In the genomic region with DNA sequence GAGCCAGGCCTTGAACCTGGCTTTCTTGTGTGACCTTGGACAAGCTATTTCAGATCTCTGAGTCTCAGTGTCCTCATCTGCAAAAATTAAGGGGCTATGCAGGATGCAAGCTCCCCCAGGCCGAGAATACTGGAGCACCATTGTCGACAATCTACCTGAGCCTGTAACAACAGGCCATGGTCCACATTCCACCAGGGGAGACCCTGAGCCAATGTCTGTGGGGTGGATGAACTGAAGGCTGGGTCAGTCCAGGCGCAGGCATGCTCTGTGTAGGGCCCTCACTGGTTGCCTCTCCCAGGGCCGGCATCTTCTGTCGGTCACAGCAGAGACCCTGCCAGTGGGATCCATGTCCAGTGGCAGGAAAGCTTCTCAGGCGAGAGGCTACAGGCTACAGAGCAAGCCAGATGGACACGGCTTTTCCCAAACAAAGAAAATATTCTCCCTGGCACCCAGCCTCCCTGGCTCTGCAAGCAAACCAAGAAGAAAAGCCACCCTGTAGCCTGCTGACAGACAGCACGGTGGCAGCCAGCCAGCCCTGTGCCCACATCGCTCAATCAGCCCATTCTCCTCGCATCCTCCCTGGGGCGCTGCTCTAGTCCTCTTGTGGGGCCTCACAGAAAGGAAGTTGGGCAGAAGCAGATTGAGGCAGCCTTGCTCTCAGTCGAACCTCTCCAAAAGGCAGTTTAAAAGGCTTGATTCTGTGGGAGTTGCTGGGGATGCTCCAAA, we compare ENCODE assay signal across 1 cellular context.
TF ChIP-seq lines count a peak whose summit lies in the region.

No MANE protein-coding gene starts in this region.

TF ChIP-seq in GM12878, 131 proteins besides CTCF, POLR2A, EP300 and RAD21 (continued from another document):
- TF ChIP-seq, protein P1, sequence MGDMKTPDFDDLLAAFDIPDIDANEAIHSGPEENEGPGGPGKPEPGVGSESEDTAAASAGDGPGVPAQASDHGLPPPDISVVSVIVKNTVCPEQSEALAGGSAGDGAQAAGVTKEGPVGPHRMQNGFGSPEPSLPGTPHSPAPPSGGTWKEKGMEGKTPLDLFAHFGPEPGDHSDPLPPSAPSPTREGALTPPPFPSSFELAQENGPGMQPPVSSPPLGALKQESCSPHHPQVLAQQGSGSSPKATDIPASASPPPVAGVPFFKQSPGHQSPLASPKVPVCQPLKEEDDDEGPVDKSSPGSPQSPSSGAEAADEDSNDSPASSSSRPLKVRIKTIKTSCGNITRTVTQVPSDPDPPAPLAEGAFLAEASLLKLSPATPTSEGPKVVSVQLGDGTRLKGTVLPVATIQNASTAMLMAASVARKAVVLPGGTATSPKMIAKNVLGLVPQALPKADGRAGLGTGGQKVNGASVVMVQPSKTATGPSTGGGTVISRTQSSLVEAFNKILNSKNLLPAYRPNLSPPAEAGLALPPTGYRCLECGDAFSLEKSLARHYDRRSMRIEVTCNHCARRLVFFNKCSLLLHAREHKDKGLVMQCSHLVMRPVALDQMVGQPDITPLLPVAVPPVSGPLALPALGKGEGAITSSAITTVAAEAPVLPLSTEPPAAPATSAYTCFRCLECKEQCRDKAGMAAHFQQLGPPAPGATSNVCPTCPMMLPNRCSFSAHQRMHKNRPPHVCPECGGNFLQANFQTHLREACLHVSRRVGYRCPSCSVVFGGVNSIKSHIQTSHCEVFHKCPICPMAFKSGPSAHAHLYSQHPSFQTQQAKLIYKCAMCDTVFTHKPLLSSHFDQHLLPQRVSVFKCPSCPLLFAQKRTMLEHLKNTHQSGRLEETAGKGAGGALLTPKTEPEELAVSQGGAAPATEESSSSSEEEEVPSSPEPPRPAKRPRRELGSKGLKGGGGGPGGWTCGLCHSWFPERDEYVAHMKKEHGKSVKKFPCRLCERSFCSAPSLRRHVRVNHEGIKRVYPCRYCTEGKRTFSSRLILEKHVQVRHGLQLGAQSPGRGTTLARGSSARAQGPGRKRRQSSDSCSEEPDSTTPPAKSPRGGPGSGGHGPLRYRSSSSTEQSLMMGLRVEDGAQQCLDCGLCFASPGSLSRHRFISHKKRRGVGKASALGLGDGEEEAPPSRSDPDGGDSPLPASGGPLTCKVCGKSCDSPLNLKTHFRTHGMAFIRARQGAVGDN (IDR thresholded peaks at IDR 0.05), result no peak
- TF ChIP-seq CBX5 (IDR thresholded peaks at IDR 0.05; ENCODE audit: low read depth), result no peak
- no peak for TF ChIP-seq RCOR1 (conservative IDR thresholded peaks at IDR 0.05; ENCODE audit: low read depth, low read length)
- no peak for TF ChIP-seq CHD2 (IDR thresholded peaks at IDR 0.05; ENCODE audit: borderline replicate concordance, low read depth, low read length)
- TF ChIP-seq RB1 (IDR thresholded peaks at IDR 0.05; ENCODE audit: borderline replicate concordance), result no peak
- TF ChIP-seq IRF4 (IDR thresholded peaks at IDR 0.05; ENCODE audit: low read depth, low read length), result no peak
- TF ChIP-seq, protein P2, sequence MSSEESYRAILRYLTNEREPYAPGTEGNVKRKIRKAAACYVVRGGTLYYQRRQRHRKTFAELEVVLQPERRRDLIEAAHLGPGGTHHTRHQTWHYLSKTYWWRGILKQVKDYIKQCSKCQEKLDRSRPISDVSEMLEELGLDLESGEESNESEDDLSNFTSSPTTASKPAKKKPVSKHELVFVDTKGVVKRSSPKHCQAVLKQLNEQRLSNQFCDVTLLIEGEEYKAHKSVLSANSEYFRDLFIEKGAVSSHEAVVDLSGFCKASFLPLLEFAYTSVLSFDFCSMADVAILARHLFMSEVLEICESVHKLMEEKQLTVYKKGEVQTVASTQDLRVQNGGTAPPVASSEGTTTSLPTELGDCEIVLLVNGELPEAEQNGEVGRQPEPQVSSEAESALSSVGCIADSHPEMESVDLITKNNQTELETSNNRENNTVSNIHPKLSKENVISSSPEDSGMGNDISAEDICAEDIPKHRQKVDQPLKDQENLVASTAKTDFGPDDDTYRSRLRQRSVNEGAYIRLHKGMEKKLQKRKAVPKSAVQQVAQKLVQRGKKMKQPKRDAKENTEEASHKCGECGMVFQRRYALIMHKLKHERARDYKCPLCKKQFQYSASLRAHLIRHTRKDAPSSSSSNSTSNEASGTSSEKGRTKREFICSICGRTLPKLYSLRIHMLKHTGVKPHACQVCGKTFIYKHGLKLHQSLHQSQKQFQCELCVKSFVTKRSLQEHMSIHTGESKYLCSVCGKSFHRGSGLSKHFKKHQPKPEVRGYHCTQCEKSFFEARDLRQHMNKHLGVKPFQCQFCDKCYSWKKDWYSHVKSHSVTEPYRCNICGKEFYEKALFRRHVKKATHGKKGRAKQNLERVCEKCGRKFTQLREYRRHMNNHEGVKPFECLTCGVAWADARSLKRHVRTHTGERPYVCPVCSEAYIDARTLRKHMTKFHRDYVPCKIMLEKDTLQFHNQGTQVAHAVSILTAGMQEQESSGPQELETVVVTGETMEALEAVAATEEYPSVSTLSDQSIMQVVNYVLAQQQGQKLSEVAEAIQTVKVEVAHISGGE (CRISPR knock-in tag; IDR thresholded peaks at IDR 0.05), result no peak
- TF ChIP-seq, protein P3, sequence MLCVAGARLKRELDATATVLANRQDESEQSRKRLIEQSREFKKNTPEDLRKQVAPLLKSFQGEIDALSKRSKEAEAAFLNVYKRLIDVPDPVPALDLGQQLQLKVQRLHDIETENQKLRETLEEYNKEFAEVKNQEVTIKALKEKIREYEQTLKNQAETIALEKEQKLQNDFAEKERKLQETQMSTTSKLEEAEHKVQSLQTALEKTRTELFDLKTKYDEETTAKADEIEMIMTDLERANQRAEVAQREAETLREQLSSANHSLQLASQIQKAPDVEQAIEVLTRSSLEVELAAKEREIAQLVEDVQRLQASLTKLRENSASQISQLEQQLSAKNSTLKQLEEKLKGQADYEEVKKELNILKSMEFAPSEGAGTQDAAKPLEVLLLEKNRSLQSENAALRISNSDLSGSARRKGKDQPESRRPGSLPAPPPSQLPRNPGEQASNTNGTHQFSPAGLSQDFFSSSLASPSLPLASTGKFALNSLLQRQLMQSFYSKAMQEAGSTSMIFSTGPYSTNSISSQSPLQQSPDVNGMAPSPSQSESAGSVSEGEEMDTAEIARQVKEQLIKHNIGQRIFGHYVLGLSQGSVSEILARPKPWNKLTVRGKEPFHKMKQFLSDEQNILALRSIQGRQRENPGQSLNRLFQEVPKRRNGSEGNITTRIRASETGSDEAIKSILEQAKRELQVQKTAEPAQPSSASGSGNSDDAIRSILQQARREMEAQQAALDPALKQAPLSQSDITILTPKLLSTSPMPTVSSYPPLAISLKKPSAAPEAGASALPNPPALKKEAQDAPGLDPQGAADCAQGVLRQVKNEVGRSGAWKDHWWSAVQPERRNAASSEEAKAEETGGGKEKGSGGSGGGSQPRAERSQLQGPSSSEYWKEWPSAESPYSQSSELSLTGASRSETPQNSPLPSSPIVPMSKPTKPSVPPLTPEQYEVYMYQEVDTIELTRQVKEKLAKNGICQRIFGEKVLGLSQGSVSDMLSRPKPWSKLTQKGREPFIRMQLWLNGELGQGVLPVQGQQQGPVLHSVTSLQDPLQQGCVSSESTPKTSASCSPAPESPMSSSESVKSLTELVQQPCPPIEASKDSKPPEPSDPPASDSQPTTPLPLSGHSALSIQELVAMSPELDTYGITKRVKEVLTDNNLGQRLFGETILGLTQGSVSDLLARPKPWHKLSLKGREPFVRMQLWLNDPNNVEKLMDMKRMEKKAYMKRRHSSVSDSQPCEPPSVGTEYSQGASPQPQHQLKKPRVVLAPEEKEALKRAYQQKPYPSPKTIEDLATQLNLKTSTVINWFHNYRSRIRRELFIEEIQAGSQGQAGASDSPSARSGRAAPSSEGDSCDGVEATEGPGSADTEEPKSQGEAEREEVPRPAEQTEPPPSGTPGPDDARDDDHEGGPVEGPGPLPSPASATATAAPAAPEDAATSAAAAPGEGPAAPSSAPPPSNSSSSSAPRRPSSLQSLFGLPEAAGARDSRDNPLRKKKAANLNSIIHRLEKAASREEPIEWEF (IDR thresholded peaks at IDR 0.05; ENCODE audit: insufficient replicate concordance, low read depth, low read length), result no peak
- TF ChIP-seq, protein P4, sequence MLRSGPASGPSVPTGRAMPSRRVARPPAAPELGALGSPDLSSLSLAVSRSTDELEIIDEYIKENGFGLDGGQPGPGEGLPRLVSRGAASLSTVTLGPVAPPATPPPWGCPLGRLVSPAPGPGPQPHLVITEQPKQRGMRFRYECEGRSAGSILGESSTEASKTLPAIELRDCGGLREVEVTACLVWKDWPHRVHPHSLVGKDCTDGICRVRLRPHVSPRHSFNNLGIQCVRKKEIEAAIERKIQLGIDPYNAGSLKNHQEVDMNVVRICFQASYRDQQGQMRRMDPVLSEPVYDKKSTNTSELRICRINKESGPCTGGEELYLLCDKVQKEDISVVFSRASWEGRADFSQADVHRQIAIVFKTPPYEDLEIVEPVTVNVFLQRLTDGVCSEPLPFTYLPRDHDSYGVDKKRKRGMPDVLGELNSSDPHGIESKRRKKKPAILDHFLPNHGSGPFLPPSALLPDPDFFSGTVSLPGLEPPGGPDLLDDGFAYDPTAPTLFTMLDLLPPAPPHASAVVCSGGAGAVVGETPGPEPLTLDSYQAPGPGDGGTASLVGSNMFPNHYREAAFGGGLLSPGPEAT (IDR thresholded peaks at IDR 0.05; ENCODE audit: low read depth), result no peak
- TF ChIP-seq, protein P5, sequence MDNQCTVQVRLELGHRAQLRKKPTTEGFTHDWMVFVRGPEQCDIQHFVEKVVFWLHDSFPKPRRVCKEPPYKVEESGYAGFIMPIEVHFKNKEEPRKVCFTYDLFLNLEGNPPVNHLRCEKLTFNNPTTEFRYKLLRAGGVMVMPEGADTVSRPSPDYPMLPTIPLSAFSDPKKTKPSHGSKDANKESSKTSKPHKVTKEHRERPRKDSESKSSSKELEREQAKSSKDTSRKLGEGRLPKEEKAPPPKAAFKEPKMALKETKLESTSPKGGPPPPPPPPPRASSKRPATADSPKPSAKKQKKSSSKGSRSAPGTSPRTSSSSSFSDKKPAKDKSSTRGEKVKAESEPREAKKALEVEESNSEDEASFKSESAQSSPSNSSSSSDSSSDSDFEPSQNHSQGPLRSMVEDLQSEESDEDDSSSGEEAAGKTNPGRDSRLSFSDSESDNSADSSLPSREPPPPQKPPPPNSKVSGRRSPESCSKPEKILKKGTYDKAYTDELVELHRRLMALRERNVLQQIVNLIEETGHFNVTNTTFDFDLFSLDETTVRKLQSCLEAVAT (IDR thresholded peaks at IDR 0.05), result no peak
- no peak for TF ChIP-seq SP1 (IDR thresholded peaks at IDR 0.05; ENCODE audit: low read depth, low read length)
- TF ChIP-seq, protein P6, sequence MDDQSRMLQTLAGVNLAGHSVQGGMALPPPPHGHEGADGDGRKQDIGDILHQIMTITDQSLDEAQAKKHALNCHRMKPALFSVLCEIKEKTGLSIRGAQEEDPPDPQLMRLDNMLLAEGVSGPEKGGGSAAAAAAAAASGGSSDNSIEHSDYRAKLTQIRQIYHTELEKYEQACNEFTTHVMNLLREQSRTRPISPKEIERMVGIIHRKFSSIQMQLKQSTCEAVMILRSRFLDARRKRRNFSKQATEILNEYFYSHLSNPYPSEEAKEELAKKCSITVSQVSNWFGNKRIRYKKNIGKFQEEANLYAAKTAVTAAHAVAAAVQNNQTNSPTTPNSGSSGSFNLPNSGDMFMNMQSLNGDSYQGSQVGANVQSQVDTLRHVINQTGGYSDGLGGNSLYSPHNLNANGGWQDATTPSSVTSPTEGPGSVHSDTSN (IDR thresholded peaks at IDR 0.05; ENCODE audit: insufficient replicate concordance, low read depth, low read length), result no peak
- no peak for TF ChIP-seq DPF2 (IDR thresholded peaks at IDR 0.05)
- TF ChIP-seq YBX1 (IDR thresholded peaks at IDR 0.05), result no peak
- no peak for TF ChIP-seq SUPT20H (IDR thresholded peaks at IDR 0.05; ENCODE audit: borderline replicate concordance, control insufficient read depth, low read depth, low read length)
- TF ChIP-seq MEF2B (IDR thresholded peaks at IDR 0.05; ENCODE audit: partially characterized antibody, poor library complexity, severe bottlenecking), result no peak
- TF ChIP-seq KDM1A (IDR thresholded peaks at IDR 0.05; ENCODE audit: borderline replicate concordance), result no peak
- no peak for TF ChIP-seq CBFB (IDR thresholded peaks at IDR 0.05; ENCODE audit: low read depth)
- no peak for TF ChIP-seq GATAD2B (conservative IDR thresholded peaks at IDR 0.05; ENCODE audit: low read depth)
